ENCODE assay signal across 8 cellular contexts in genomic region chrX:130028196-130028595, GRCh38. TPM values are rescaled to one million over a fixed set of nuclear protein-coding genes. Genes with fewer than 3 reads are reported as not detected.
DNase-seq lines count a peak whose midpoint lies in the region; ATAC-seq and TF ChIP-seq lines count a peak whose summit lies in the region.

No MANE protein-coding gene starts in this region.

- POLR2A ChIA-PET in HEK293T (lab: Yijun Ruan, JAX) = interaction anchor here (1.4 kb wide), 1 partner anchor 67 kb away, joined by 3 read pairs; no protein-coding TSS in a partner anchor

- H3K27ac ChIP-seq in VCaP = no peak overlapping the region

- CTCF ChIA-PET in HEK293T (lab: Yijun Ruan, JAX) = interaction anchor here (0.8 to 2.7 kb wide), 4 partner anchors 10 to 103 kb away, joined by 3 to 25 read pairs (median 6); no protein-coding TSS in a partner anchor

- no peak for ATAC-seq in HG03469 (IDR thresholded peaks at IDR 0.05; ENCODE audit: unreplicated experiment)

- peak; percentile 82 for TF ChIP-seq CTCF in VCaP (conservative IDR thresholded peaks at IDR 0.05)

- DNase-seq in Ammon's horn (ENCODE audit: low spot score) (peak; percentile 4), HEK293T (ENCODE audit: extremely low spot score) (peak; percentile 74), lung microvascular endothelial cell (ENCODE audit: low read depth in 2 of 2) (peak; percentile 53 to 66), NCI-H146 treated with DMSO at 0.1 percent for 48 hours (lab: John Stamatoyannopoulos, UW; ENCODE audit: unreplicated experiment) (no peak)
- DNase-seq in central memory CD4-positive, alpha-beta T cell = peak; percentile 8
- peak; percentile 20 for DNase-seq in stimulated activated naive CD4-positive, alpha-beta T cell treated with Interleukin-2 at 50 U/mL for 16 hours (lab: John Stamatoyannopoulos, UW)

TF ChIP-seq in HEK293T, 16 proteins besides CTCF, POLR2A, EP300 and RAD21:
- TF ChIP-seq TARDBP (IDR thresholded peaks at IDR 0.05) (no peak), FOXK2 (IDR thresholded peaks at IDR 0.05) (no peak), ZNF384 (IDR thresholded peaks at IDR 0.05) (no peak), LEF1 (IDR thresholded peaks at IDR 0.05; ENCODE audit: borderline replicate concordance) (no peak)

RNA-seq across cellular contexts. Expression of gene BCORL1, which starts 45.8 kb away (rescaled TPM):
- total RNA-seq in lung microvascular endothelial cell = 1.7 and 2.0 TPM in 2 replicates
